ENCODE assay signal across 25 cellular contexts in genomic region chr7:35819310-35819709, GRCh38. TPM values are rescaled to one million over a fixed set of nuclear protein-coding genes. Genes with fewer than 3 reads are reported as not detected.
DNase-seq lines count a peak whose midpoint lies in the region; ATAC-seq, FAIRE-seq and TF ChIP-seq lines count a peak whose summit lies in the region.
"Had no signal": no experiment of that assay in that cellular context is flagged by ENCODE, and none has a peak within 500 bp of the region (broad histone marks: within the 10 kb centered on the region; RNA-seq: fewer than 3 reads in every experiment).

No MANE protein-coding gene starts in this region.

- no peaks in the 10 kb centered on the region for H3K36me3 ChIP-seq in naive thymus-derived CD4-positive, alpha-beta T cell (ENCODE audit: control insufficient read depth in 2 of 3, insufficient read depth in 3 of 3, low read length in 3 of 3)
- no peaks in the 10 kb centered on the region for H3K36me3 ChIP-seq in esophagus muscularis mucosa
- H3K36me3 ChIP-seq: neural progenitor cell, tibial artery had no signal

- no peaks in the 10 kb centered on the region for H3K27me3 ChIP-seq in naive thymus-derived CD4-positive, alpha-beta T cell (ENCODE audit: control insufficient read depth in 2 of 2, insufficient read depth in 2 of 2, low read length in 2 of 2)
- H3K27me3 ChIP-seq in esophagus muscularis mucosa: no peaks in the 10 kb centered on the region
- H3K27me3 ChIP-seq: hepatocyte, neural progenitor cell, tibial artery had no signal

- CTCF ChIA-PET in naive thymus-derived CD4-positive, alpha-beta T cell (lab: Charles Lee): interaction anchor here (0.7 kb wide), 1 partner anchor 26 kb away, joined by 6 read pairs; no protein-coding TSS in a partner anchor

- TF ChIP-seq CTCF in esophagus muscularis mucosa (IDR thresholded peaks at IDR 0.05): no peak

- H3K36me3 Mint-ChIP-seq in T-helper 1 cell treated with Interleukin-12 subunit alpha and Interleukin-12 subunit beta and Interleukin-4 antibody, amounts not matched to agents 30 μg/mL and 1 μg/mL, for 36 hours (ENCODE audit: low read depth): peaks cover 27% of the 10 kb centered on the region
- H3K36me3 Mint-ChIP-seq in activated naive CD8-positive, alpha-beta T cell: peaks cover 39% of the 10 kb centered on the region
- peaks cover 21 to 71% (median 53%) of the 10 kb centered on the region in 5 donors for H3K36me3 Mint-ChIP-seq in naive thymus-derived CD4-positive, alpha-beta T cell

- DNase-seq in T-helper 1 cell (no peak), GM12891 (ENCODE audit: insufficient read length, low spot score) (no peak), esophagus muscularis mucosa (ENCODE audit: extremely low spot score) (no peak), ecto neural progenitor cell (ENCODE audit: low spot score) (no peak), NCI-H526 treated with DMSO at 0.1 percent for 48 hours (lab: John Stamatoyannopoulos, UW) (no peak)
- DNase-seq in naive thymus-derived CD4-positive, alpha-beta T cell: no peak
- DNase-seq: activated CD4-positive, alpha-beta T cell treated with anti-CD3 and anti-CD28 coated beads for 1 hour; caudate nucleus; DND-41; erythroblast; foreskin melanocyte; Kasumi-1; mucosa of descending colon; NCI-H1048; NCI-H187 treated with DMSO at 0.1 percent for 48 hours; tibial artery had no signal

- TF ChIP-seq POLR2A in GM12891 (IDR thresholded peaks at IDR 0.05; ENCODE audit: low read depth, low read length) (no peak), esophagus muscularis mucosa (IDR thresholded peaks at IDR 0.05; ENCODE audit: low read depth) (no peak)

- H3K27ac ChIP-seq in naive thymus-derived CD4-positive, alpha-beta T cell (ENCODE audit: low read depth, low read length): no peak overlapping the region
- H3K27ac ChIP-seq in esophagus muscularis mucosa (replicated peaks in 1 of 4): no peak overlapping the region
- H3K27ac ChIP-seq: 22Rv1, hepatocyte, neural progenitor cell, tibial artery had no signal

- peaks cover 0 to 10% (median 4%) of the 10 kb centered on the region in 3 experiments for H3K9me3 ChIP-seq in naive thymus-derived CD4-positive, alpha-beta T cell (ENCODE audit: control insufficient read depth in 2 of 3, low read length in 3 of 3)
- H3K9me3 ChIP-seq in esophagus muscularis mucosa: peaks cover 0 to 10% (median 0%) of the 10 kb centered on the region in 4 donors
- H3K9me3 ChIP-seq: mucosa of descending colon had no signal

- peaks cover 44% of the 10 kb centered on the region for H3K4me1 Mint-ChIP-seq in T-helper 1 cell treated with Interleukin-12 subunit alpha and Interleukin-12 subunit beta and Interleukin-4 antibody, amounts not matched to agents 30 μg/mL and 1 μg/mL, for 36 hours (ENCODE audit: low read depth)
- H3K4me1 Mint-ChIP-seq in activated naive CD8-positive, alpha-beta T cell (ENCODE audit: low read depth): peaks cover 71% of the 10 kb centered on the region
- H3K4me1 Mint-ChIP-seq in naive thymus-derived CD4-positive, alpha-beta T cell: peaks cover 47 to 77% (median 64%) of the 10 kb centered on the region in 7 donors
- H3K4me1 Mint-ChIP-seq: neural progenitor cell had no signal

- H3K4me3 Mint-ChIP-seq in T-helper 1 cell treated with Interleukin-12 subunit alpha and Interleukin-12 subunit beta and Interleukin-4 antibody, amounts not matched to agents 30 μg/mL and 1 μg/mL, for 36 hours: no peak overlapping the region
- peak overlapping the region; percentile 42 for H3K4me3 Mint-ChIP-seq in activated naive CD8-positive, alpha-beta T cell
- H3K4me3 Mint-ChIP-seq in naive thymus-derived CD4-positive, alpha-beta T cell: peak overlapping the region in 8 of 10 donors; percentile 8 to 58 (median 36)
- H3K4me3 Mint-ChIP-seq: neural progenitor cell had no signal

- no peak overlapping the region for H3K4me3 ChIP-seq in naive thymus-derived CD4-positive, alpha-beta T cell (ENCODE audit: low read length)
- H3K4me3 ChIP-seq in esophagus muscularis mucosa: no peak overlapping the region
- H3K4me3 ChIP-seq: hepatocyte, mucosa of descending colon, neural progenitor cell, tibial artery had no signal

- POLR2A ChIA-PET in naive thymus-derived CD4-positive, alpha-beta T cell (lab: Charles Lee): interaction anchor here (3.3 kb wide), 1 partner anchor 19 kb away, joined by 15 read pairs; the partner anchor contains the start of gene SEPTIN7

- ATAC-seq in naive thymus-derived CD4-positive, alpha-beta T cell: no peak
- ATAC-seq: mucosa of descending colon, Right ventricle myocardium inferior had no signal

- H3K4me1 ChIP-seq in naive thymus-derived CD4-positive, alpha-beta T cell (ENCODE audit: control insufficient read depth in 2 of 2, insufficient read depth in 2 of 2, low read length in 2 of 2): peaks cover 8 to 15% of the 10 kb centered on the region in 2 donors
- H3K4me1 ChIP-seq in esophagus muscularis mucosa: peaks cover 10 to 20% (median 17%) of the 10 kb centered on the region in 4 donors
- H3K4me1 ChIP-seq: neural progenitor cell had no signal

- peaks cover 26% of the 10 kb centered on the region for H3K9me3 Mint-ChIP-seq in T-helper 1 cell treated with Interleukin-12 subunit alpha and Interleukin-12 subunit beta and Interleukin-4 antibody, amounts not matched to agents 30 μg/mL and 1 μg/mL, for 36 hours
- H3K9me3 Mint-ChIP-seq in activated naive CD8-positive, alpha-beta T cell (ENCODE audit: low read depth): peaks cover 40% of the 10 kb centered on the region
- H3K9me3 Mint-ChIP-seq in naive thymus-derived CD4-positive, alpha-beta T cell: peaks cover 6 to 70% (median 37%) of the 10 kb centered on the region in 11 donors

- 71% methylated on average over 3 of the region's 3 CpGs for WGBS in esophagus muscularis mucosa

- intact Hi-C loops in naive thymus-derived CD4-positive, alpha-beta T cell (cut with micrococcal nuclease): no loop called here
- intact Hi-C loops in esophagus muscularis mucosa (cut with DNase I): no loop called here

- TF ChIP-seq EP300 in esophagus muscularis mucosa (IDR thresholded peaks at IDR 0.05): no peak

- peak overlapping the region; percentile 18 for H3K27ac Mint-ChIP-seq in T-helper 1 cell treated with Interleukin-12 subunit alpha and Interleukin-12 subunit beta and Interleukin-4 antibody, amounts not matched to agents 30 μg/mL and 1 μg/mL, for 36 hours
- peak overlapping the region; percentile 68 for H3K27ac Mint-ChIP-seq in activated naive CD8-positive, alpha-beta T cell
- H3K27ac Mint-ChIP-seq in naive thymus-derived CD4-positive, alpha-beta T cell: peak overlapping the region in 3 of 9 donors; percentile 9 to 58 (median 32)
- H3K27ac Mint-ChIP-seq: neural progenitor cell, progenitor cell of endocrine pancreas had no signal

- peak; percentile 52 for FAIRE-seq in GM12891 (lab: Jason Lieb, UNC)
- FAIRE-seq: GM12892, islet of Langerhans had no signal

- no peaks in the 10 kb centered on the region for H3K27me3 Mint-ChIP-seq in T-helper 1 cell treated with Interleukin-12 subunit alpha and Interleukin-12 subunit beta and Interleukin-4 antibody, amounts not matched to agents 30 μg/mL and 1 μg/mL, for 36 hours (ENCODE audit: low read depth)
- no peaks in the 10 kb centered on the region for H3K27me3 Mint-ChIP-seq in activated naive CD8-positive, alpha-beta T cell
- no peaks in the 10 kb centered on the region for H3K27me3 Mint-ChIP-seq in naive thymus-derived CD4-positive, alpha-beta T cell
- H3K27me3 Mint-ChIP-seq: progenitor cell of endocrine pancreas had no signal

TF ChIP-seq in GM12891, 5 proteins besides CTCF, POLR2A, EP300 and RAD21:
- TF ChIP-seq PAX5 (IDR thresholded peaks at IDR 0.05; ENCODE audit: insufficient read depth, low read length, severe bottlenecking): no peak
- TF ChIP-seq TAF1 (IDR thresholded peaks at IDR 0.05; ENCODE audit: low read depth, low read length): no peak
- no peak for TF ChIP-seq POLR2AphosphoS5 (IDR thresholded peaks at IDR 0.05; ENCODE audit: low read depth, low read length)
- no peak for TF ChIP-seq POU2F2 (IDR thresholded peaks at IDR 0.05; ENCODE audit: low read depth, low read length)
- TF ChIP-seq SPI1 (IDR thresholded peaks at IDR 0.05; ENCODE audit: low read depth, low read length): no peak

RNA-seq across cellular contexts. Expression of gene SEPTIN7, which starts 18.5 kb away (rescaled TPM):
- 234 TPM for polyA plus RNA-seq in GM12891 (2012; ENCODE audit: low read depth, missing spikeins)
- 100 to 1,000 TPM; 174 to 235 (median 193) TPM for total RNA-seq in naive thymus-derived CD4-positive, alpha-beta T cell
- 100 to 1,000 TPM; 405 to 566 TPM for polyA plus RNA-seq in naive thymus-derived CD4-positive, alpha-beta T cell
- total RNA-seq in esophagus muscularis mucosa: 100 to 1,000 TPM; 262 to 353 (median 300) TPM
